ENCODE assay signal across 15 cellular contexts in genomic region chr1:182317489-182318180, GRCh38.
A peak's percentile ranks its signal among the peaks of the same experiment; 100 is the strongest.
DNase-seq lines count a peak whose midpoint lies in the region; ATAC-seq and TF ChIP-seq lines count a peak whose summit lies in the region.
"Had no signal": no experiment of that assay in that cellular context is flagged by ENCODE, and none has a peak within 500 bp of the region (broad histone marks: within the 10 kb centered on the region; RNA-seq: fewer than 3 reads in every experiment).

No MANE protein-coding gene starts in this region.

- no peak overlapping the region for H3K4me3 Mint-ChIP-seq in neural progenitor cell
- H3K4me3 Mint-ChIP-seq in activated T-helper 2 cell treated with anti-CD3 and anti-CD28 coated beads, Interferon-gamma antibody, Interleukin-2, Interleukin-4, amounts not matched to agents 10 μg/mL and 5 μg/mL and 100 μg/mL, durations not matched to agents 14 hours and 24 hours and 36 hours (ENCODE audit: low read depth): no peak overlapping the region
- H3K4me3 Mint-ChIP-seq: activated naive CD4-positive, alpha-beta T cell treated with anti-CD3 and anti-CD28 coated beads, Interleukin-2, amount 50 U/mL, for 24 hours; naive thymus-derived CD4-positive, alpha-beta T cell; stimulated activated naive CD8-positive, alpha-beta T cell treated with anti-CD3 and anti-CD28 coated beads, Interleukin-15, Interleukin-2, amounts not matched to agents 100 ng/mL and 50 ng/mL, for 24 hours had no signal

- H3K9me3 Mint-ChIP-seq in neural progenitor cell: no peaks in the 10 kb centered on the region
- no peaks in the 10 kb centered on the region for H3K9me3 Mint-ChIP-seq in activated T-helper 2 cell treated with anti-CD3 and anti-CD28 coated beads, Interferon-gamma antibody, Interleukin-2, Interleukin-4, amounts not matched to agents 10 μg/mL and 5 μg/mL and 100 μg/mL, durations not matched to agents 14 hours and 24 hours and 36 hours
- H3K9me3 Mint-ChIP-seq: activated naive CD4-positive, alpha-beta T cell treated with anti-CD3 and anti-CD28 coated beads, Interleukin-2, amount 50 U/mL, for 24 hours; stimulated activated naive CD8-positive, alpha-beta T cell treated with anti-CD3 and anti-CD28 coated beads, Interleukin-15, Interleukin-2, amounts not matched to agents 100 ng/mL and 50 ng/mL, for 24 hours had no signal

- H4K20me1 ChIP-seq in neural progenitor cell (ENCODE audit: low read depth): no peaks in the 10 kb centered on the region

- no peaks in the 10 kb centered on the region for H3K27me3 Mint-ChIP-seq in neural progenitor cell (ENCODE audit: insufficient read depth, low read depth)
- H3K27me3 Mint-ChIP-seq in activated T-helper 2 cell treated with anti-CD3 and anti-CD28 coated beads, Interferon-gamma antibody, Interleukin-2, Interleukin-4, amounts not matched to agents 10 μg/mL and 5 μg/mL and 100 μg/mL, durations not matched to agents 14 hours and 24 hours and 36 hours (ENCODE audit: low read depth): peaks cover 13% of the 10 kb centered on the region
- H3K27me3 Mint-ChIP-seq: activated naive CD4-positive, alpha-beta T cell treated with anti-CD3 and anti-CD28 coated beads, Interleukin-2, amount 50 U/mL, for 24 hours; stimulated activated naive CD8-positive, alpha-beta T cell treated with anti-CD3 and anti-CD28 coated beads, Interleukin-15, Interleukin-2, amounts not matched to agents 100 ng/mL and 50 ng/mL, for 24 hours had no signal

- no peaks in the 10 kb centered on the region for H3K27me3 ChIP-seq in neural progenitor cell
- H3K27me3 ChIP-seq: SJSA1 had no signal

- H3K4me3 ChIP-seq in neural progenitor cell: no peak overlapping the region
- H3K4me3 ChIP-seq: SJSA1 had no signal

- H2AFZ ChIP-seq in neural progenitor cell (replicated peaks): no peak overlapping the region

- intact Hi-C loops in activated T-helper 2 cell treated with anti-CD3 and anti-CD28 coated beads, Interferon-gamma antibody, Interleukin-2, Interleukin-4, amounts not matched to agents 10 μg/mL and 5 μg/mL and 100 μg/mL, durations not matched to agents 14 hours and 24 hours and 36 hours (cut with micrococcal nuclease): no loop called here

- no peaks in the 10 kb centered on the region for H3K36me3 ChIP-seq in neural progenitor cell
- H3K36me3 ChIP-seq: SJSA1 had no signal

- DNase-seq in Ammon's horn (ENCODE audit: low spot score): peak; percentile 48
- DNase-seq in NCI-H2029 treated with DMSO at 0.1 percent for 48 hours (lab: John Stamatoyannopoulos, UW): peak; percentile 55
- DNase-seq in astrocyte of the hippocampus (ENCODE audit: low read depth, low spot score): peak; percentile 61
- DNase-seq in neural progenitor cell (ENCODE audit: low spot score): no peak
- DNase-seq in activated T-helper 2 cell treated with anti-CD3 and anti-CD28 coated beads, Interferon-gamma antibody, Interleukin-2, Interleukin-4, amounts not matched to agents 10 μg/mL and 5 μg/mL and 100 μg/mL, durations not matched to agents 14 hours and 24 hours and 36 hours (ENCODE audit: low spot score): no peak
- no peak for DNase-seq in AG20443 (ENCODE audit: low spot score)
- DNase-seq: activated CD4-positive, CD25-positive, alpha-beta regulatory T cell treated with anti-CD3 and anti-CD28 coated beads, Interleukin-2, amount 50 U/mL, for 72 hours; effector CD8-positive, alpha-beta T cell; H7; naive thymus-derived CD4-positive, alpha-beta T cell had no signal

- H3K27ac Mint-ChIP-seq in neural progenitor cell: no peak overlapping the region
- no peak overlapping the region for H3K27ac Mint-ChIP-seq in activated T-helper 2 cell treated with anti-CD3 and anti-CD28 coated beads, Interferon-gamma antibody, Interleukin-2, Interleukin-4, amounts not matched to agents 10 μg/mL and 5 μg/mL and 100 μg/mL, durations not matched to agents 14 hours and 24 hours and 36 hours
- H3K27ac Mint-ChIP-seq: activated naive CD4-positive, alpha-beta T cell treated with anti-CD3 and anti-CD28 coated beads, Interleukin-2, amount 50 U/mL, for 24 hours; naive thymus-derived CD4-positive, alpha-beta T cell; stimulated activated naive CD8-positive, alpha-beta T cell treated with anti-CD3 and anti-CD28 coated beads, Interleukin-15, Interleukin-2, amounts not matched to agents 100 ng/mL and 50 ng/mL, for 24 hours had no signal

- peak overlapping the region; percentile 58 for H3K27ac ChIP-seq in neural progenitor cell
- H3K27ac ChIP-seq: SJSA1 had no signal

- TF ChIP-seq CTCF in neural progenitor cell (IDR thresholded peaks at IDR 0.05): no peak

- H3K79me2 ChIP-seq in neural progenitor cell (ENCODE audit: low read depth): no peaks in the 10 kb centered on the region

- no peaks in the 10 kb centered on the region for H3K9me3 ChIP-seq in neural progenitor cell (ENCODE audit: low read depth)
- H3K9me3 ChIP-seq: SJSA1 had no signal

- peak overlapping the region; percentile 32 for H3K4me2 ChIP-seq in neural progenitor cell

- H3K4me1 Mint-ChIP-seq in neural progenitor cell: peaks cover 3% of the 10 kb centered on the region
- H3K4me1 Mint-ChIP-seq in activated T-helper 2 cell treated with anti-CD3 and anti-CD28 coated beads, Interferon-gamma antibody, Interleukin-2, Interleukin-4, amounts not matched to agents 10 μg/mL and 5 μg/mL and 100 μg/mL, durations not matched to agents 14 hours and 24 hours and 36 hours (ENCODE audit: low read depth): no peaks in the 10 kb centered on the region
- H3K4me1 Mint-ChIP-seq: activated naive CD4-positive, alpha-beta T cell treated with anti-CD3 and anti-CD28 coated beads, Interleukin-2, amount 50 U/mL, for 24 hours had no signal

- H3F3A ChIP-seq in neural progenitor cell (ENCODE audit: low read depth): peaks cover 40% of the 10 kb centered on the region

- H3K36me3 Mint-ChIP-seq in neural progenitor cell: no peaks in the 10 kb centered on the region
- no peaks in the 10 kb centered on the region for H3K36me3 Mint-ChIP-seq in activated T-helper 2 cell treated with anti-CD3 and anti-CD28 coated beads, Interferon-gamma antibody, Interleukin-2, Interleukin-4, amounts not matched to agents 10 μg/mL and 5 μg/mL and 100 μg/mL, durations not matched to agents 14 hours and 24 hours and 36 hours (ENCODE audit: low read depth)
- H3K36me3 Mint-ChIP-seq: activated naive CD4-positive, alpha-beta T cell treated with anti-CD3 and anti-CD28 coated beads, Interleukin-2, amount 50 U/mL, for 24 hours; naive thymus-derived CD4-positive, alpha-beta T cell had no signal

- H3K4me1 ChIP-seq in neural progenitor cell: peaks cover 27% of the 10 kb centered on the region
- H3K4me1 ChIP-seq: SJSA1 had no signal

- ATAC-seq in GM21515 (IDR thresholded peaks at IDR 0.05; ENCODE audit: unreplicated experiment) (no peak), HG02763 (IDR thresholded peaks at IDR 0.05; ENCODE audit: unreplicated experiment) (no peak)
- ATAC-seq: naive thymus-derived CD4-positive, alpha-beta T cell had no signal

- no peak overlapping the region for H3K9ac ChIP-seq in neural progenitor cell

Comparison
In these comparisons a context has a peak if more than half of its experiments do, and no peak if none do; other contexts are left out.
1. DNase-seq: peak in Ammon's horn (single experiment), NCI-H2029 treated with DMSO at 0.1 percent for 48 hours (single experiment) and astrocyte of the hippocampus (single experiment); none in neural progenitor cell (single experiment), activated T-helper 2 cell treated with anti-CD3 and anti-CD28 coated beads, Interferon-gamma antibody, Interleukin-2, Interleukin-4, amounts not matched to agents 10 μg/mL and 5 μg/mL and 100 μg/mL, durations not matched to agents 14 hours and 24 hours and 36 hours (single experiment) and AG20443 (single experiment).